15 cellular contexts compared by ENCODE assay signal in genomic region chr6:133254552-133255228, GRCh38. TPM values are rescaled to one million over a fixed set of nuclear protein-coding genes. Genes with fewer than 3 reads are reported as not detected.
DNase-seq lines count a peak whose midpoint lies in the region; ATAC-seq lines count a peak whose summit lies in the region.
"Had no signal": no experiment of that assay in that cellular context is flagged by ENCODE, and none has a peak within 500 bp of the region (broad histone marks: within the 10 kb centered on the region; RNA-seq: fewer than 3 reads in every experiment).

No MANE protein-coding gene starts in this region.

- DNase-seq in Caki2 (ENCODE audit: low read depth) (peak; percentile 39), SK-MEL-5 (ENCODE audit: low read depth, low spot score) (peak; percentile 56), fibroblast of the conjunctiva (ENCODE audit: low read depth) (peak; percentile 61), NCI-H446 treated with DMSO at 0.1 percent for 48 hours (lab: John Stamatoyannopoulos, UW) (no peak), activated T-cell treated with anti-CD3 and anti-CD28 coated beads for 4 hours (no peak)
- no peak for DNase-seq in stimulated activated naive CD8-positive, alpha-beta T cell treated with anti-CD3 and anti-CD28 coated beads, Interleukin-15, Interleukin-2, amounts not matched to agents 100 U/mL and 50 U/mL, for 24 hours
- DNase-seq: activated CD4-positive, alpha-beta memory T cell treated with anti-CD3 and anti-CD28 coated beads, Interleukin-2, amount 10 ng/mL, durations not matched to agents 7 days and 5 days; activated naive CD4-positive, alpha-beta T cell treated with anti-CD3 and anti-CD28 coated beads for 36 hours; NCI-H2029; stimulated activated CD4-positive, alpha-beta T cell treated with anti-CD3 and anti-CD28 coated beads, Interleukin-4, amount 100 ng/mL, for 24 hours; stomach had no signal

- ATAC-seq in HG02870 (IDR thresholded peaks at IDR 0.05; ENCODE audit: unreplicated experiment), result peak; percentile 35
- no peak for ATAC-seq in stimulated activated naive CD8-positive, alpha-beta T cell treated with anti-CD3 and anti-CD28 coated beads, Interleukin-15, Interleukin-2, amounts not matched to agents 100 U/mL and 50 U/mL, for 24 hours
- ATAC-seq in HG03442 (IDR thresholded peaks at IDR 0.05; ENCODE audit: unreplicated experiment), result no peak

- in situ Hi-C loops in Caki2 (cut with HindIII; ENCODE audit: low pct_unique_long_range_greater_than_20kb, low sequenced_read_pairs), result no loop called here
- in situ Hi-C loops in SK-MEL-5 (cut with HindIII; ENCODE audit: low pct_unique_long_range_greater_than_20kb, low sequenced_read_pairs), result no loop called here

RNA-seq across cellular contexts. Expression of gene EYA4, which starts 13.5 kb away (rescaled TPM):
- 0.17 TPM in 1 of 2 replicates, not detected in the other for total RNA-seq in Caki2 (2014; rRNA removed; shearing (Covaris generic); ENCODE audit: low replicate concordance)
- total RNA-seq in SK-MEL-5 (2014; rRNA removed; shearing (Covaris generic)), result 52.9 and 55.3 TPM in 2 replicates
- 39.4 and 57.1 TPM in 2 replicates for polyA plus RNA-seq in SK-MEL-5 (2015; cell fraction: cytosol; rRNA removed)
- 196 and 221 TPM in 2 replicates for polyA plus RNA-seq in SK-MEL-5 (2015; cell fraction: nucleus; rRNA removed)
- total RNA-seq: activated CD4-positive, alpha-beta memory T cell treated with anti-CD3 and anti-CD28 coated beads, Interleukin-2, amount 10 ng/mL, durations not matched to agents 7 days and 5 days; activated naive CD4-positive, alpha-beta T cell treated with anti-CD3 and anti-CD28 coated beads for 36 hours; T-helper 2 cell treated with Interferon-gamma antibody and Interleukin-4, amounts not matched to agents 100 ng/mL and 5 ng/mL, for 36 hours had no signal
- polyA plus RNA-seq: CD14-positive monocyte had no signal

Comparison
In these comparisons a context has a peak if more than half of its experiments do, and no peak if none do; other contexts are left out.
1. DNase-seq: peak in Caki2 (single experiment), SK-MEL-5 (single experiment) and fibroblast of the conjunctiva (single experiment); none in NCI-H446 treated with DMSO at 0.1 percent for 48 hours (single experiment), stimulated activated naive CD8-positive, alpha-beta T cell treated with anti-CD3 and anti-CD28 coated beads, Interleukin-15, Interleukin-2, amounts not matched to agents 100 U/mL and 50 U/mL, for 24 hours (single experiment) and activated T-cell treated with anti-CD3 and anti-CD28 coated beads for 4 hours (single experiment).
2. RNA of gene EYA4, which starts 13.5 kb away (total RNA-seq): 52.9 to 55.3 TPM in SK-MEL-5; 0.17 TPM in Caki2; every median in the first group is over 10 times any median in the second.